Comparison of ENCODE assay signal across 1 cellular context in genomic region chr22:17158176-17158567, GRCh38.
TF ChIP-seq lines count a peak whose summit lies in the region.

No MANE protein-coding gene starts in this region.

TF ChIP-seq in HepG2, 621 proteins besides CTCF, POLR2A, EP300 and RAD21:
- TF ChIP-seq POLR2G (IDR thresholded peaks at IDR 0.05; ENCODE audit: low read depth, low read length) (no peak), NFIC (IDR thresholded peaks at IDR 0.05; ENCODE audit: low read length) (no peak), ZNF354B (CRISPR knock-in tag; IDR thresholded peaks at IDR 0.05) (no peak), USF2 (IDR thresholded peaks at IDR 0.05; ENCODE audit: low read depth, low read length) (no peak), USF2 (CRISPR knock-in tag; IDR thresholded peaks at IDR 0.05; ENCODE audit: borderline replicate concordance) (no peak), CC2D1A (CRISPR knock-in tag; IDR thresholded peaks at IDR 0.05) (no peak), MTA1 (CRISPR knock-in tag; IDR thresholded peaks at IDR 0.05; ENCODE audit: borderline replicate concordance) (no peak), JUN (CRISPR knock-in tag; IDR thresholded peaks at IDR 0.05) (no peak), ZSCAN30 (CRISPR knock-in tag; IDR thresholded peaks at IDR 0.05) (no peak), ZNF331 (CRISPR knock-in tag; IDR thresholded peaks at IDR 0.05) (no peak), PBX2 (CRISPR knock-in tag; IDR thresholded peaks at IDR 0.05) (no peak), THYN1 (CRISPR knock-in tag; IDR thresholded peaks at IDR 0.05; ENCODE audit: borderline replicate concordance, low read depth) (no peak), ZSCAN20 (CRISPR knock-in tag; IDR thresholded peaks at IDR 0.05; ENCODE audit: borderline replicate concordance) (no peak), ZNF18 (CRISPR knock-in tag; IDR thresholded peaks at IDR 0.05; ENCODE audit: insufficient replicate concordance) (no peak), ZNF572 (CRISPR knock-in tag; IDR thresholded peaks at IDR 0.05) (no peak), TRAFD1 (CRISPR knock-in tag; IDR thresholded peaks at IDR 0.05; ENCODE audit: borderline replicate concordance) (no peak), FOXP4 (CRISPR knock-in tag; IDR thresholded peaks at IDR 0.05) (no peak)
